ENCODE assay signal across 10 cellular contexts in genomic region chr20:11918280-11918952, GRCh38. TPM values are rescaled to one million over a fixed set of nuclear protein-coding genes. Genes with fewer than 3 reads are reported as not detected.
DNase-seq lines count a peak whose midpoint lies in the region; ATAC-seq and TF ChIP-seq lines count a peak whose summit lies in the region.
"Had no signal": no experiment of that assay in that cellular context is flagged by ENCODE, and none has a peak within 500 bp of the region (broad histone marks: within the 10 kb centered on the region; RNA-seq: fewer than 3 reads in every experiment).

No MANE protein-coding gene starts in this region.

- no peak overlapping the region for H3K18ac ChIP-seq in H9 (ENCODE audit: insufficient read length, low read depth, low read length)

- no peak overlapping the region for H2BK120ac ChIP-seq in H9 (ENCODE audit: low read depth, low read length, poor library complexity, severe bottlenecking)

- 0 out of 2 replicates have a peak overlapping the region, but pooled peaks have one; percentile 5 for H3K27ac Mint-ChIP-seq in WTC11
- H3K27ac Mint-ChIP-seq in chondrocyte (ENCODE audit: unreplicated experiment): no peak overlapping the region
- H3K27ac Mint-ChIP-seq in H9: 0 out of 7 replicates have a peak overlapping the region, but pooled peaks of 1 of the 3 experiments have one; percentile 32
- H3K27ac Mint-ChIP-seq: T-helper 17 cell had no signal

- H2BK15ac ChIP-seq in H9 (ENCODE audit: low read depth, low read length): no peak overlapping the region

- no peak overlapping the region for H2AK5ac ChIP-seq in H9 (ENCODE audit: insufficient read length, low read length)

- no peak overlapping the region for H2BK20ac ChIP-seq in H9 (ENCODE audit: low read depth, low read length, poor library complexity, severe bottlenecking)

- H3K4me2 ChIP-seq in H9 (ENCODE audit: insufficient read depth, insufficient read length, low read length): no peak overlapping the region

- no peak overlapping the region for H4K5ac ChIP-seq in H9 (ENCODE audit: insufficient read length, low read depth, low read length)

- no peak overlapping the region for H2AFZ ChIP-seq in H9 (ENCODE audit: low read length)

- H2BK5ac ChIP-seq in H9 (ENCODE audit: insufficient read length, low read length): no peak overlapping the region

- H3K27me3 ChIP-seq in heart left ventricle (no peaks in the 10 kb centered on the region), H9 (ENCODE audit: insufficient read depth, low read length) (no peaks in the 10 kb centered on the region)

- H3K4me3 Mint-ChIP-seq in WTC11 (no peak overlapping the region), chondrocyte (ENCODE audit: unreplicated experiment) (no peak overlapping the region), H9 (no peak overlapping the region)
- H3K4me3 Mint-ChIP-seq: T-helper 17 cell had no signal

- peak overlapping the region; percentile 1 to 66 (median 54) for H3K4me3 ChIP-seq in heart left ventricle
- H3K4me3 ChIP-seq in retinal pigment epithelial cell (ENCODE audit: low read length): peak overlapping the region; percentile 33

- H3K9me3 Mint-ChIP-seq in WTC11: no peaks in the 10 kb centered on the region
- no peaks in the 10 kb centered on the region for H3K9me3 Mint-ChIP-seq in chondrocyte (ENCODE audit: low read depth)
- H3K9me3 Mint-ChIP-seq in H9: no peaks in the 10 kb centered on the region

- H3K4me1 Mint-ChIP-seq in WTC11: peaks cover 56% of the 10 kb centered on the region
- H3K4me1 Mint-ChIP-seq in chondrocyte (ENCODE audit: low read depth): peaks cover 13% of the 10 kb centered on the region
- H3K4me1 Mint-ChIP-seq in H9: peaks cover 30 to 45% of the 10 kb centered on the region in 2 experiments
- H3K4me1 Mint-ChIP-seq: T-helper 17 cell had no signal

- TF ChIP-seq CTCF in WTC11 (IDR thresholded peaks at IDR 0.05) (no peak), heart left ventricle (IDR thresholded peaks at IDR 0.05) (no peak), retinal pigment epithelial cell (conservative IDR thresholded peaks at IDR 0.05; ENCODE audit: low read depth, low read length) (no peak), chondrocyte (IDR thresholded peaks at IDR 0.05) (no peak), H9 (conservative IDR thresholded peaks at IDR 0.05) (no peak)

- H3T11ph ChIP-seq in H9 (ENCODE audit: low read length): no peak overlapping the region

- no peak overlapping the region for H2BK12ac ChIP-seq in H9 (ENCODE audit: insufficient read length, low read depth, low read length)

- H3K27me3 Mint-ChIP-seq in WTC11 (ENCODE audit: low read depth): no peaks in the 10 kb centered on the region
- no peaks in the 10 kb centered on the region for H3K27me3 Mint-ChIP-seq in chondrocyte (ENCODE audit: low read depth)
- no peaks in the 10 kb centered on the region for H3K27me3 Mint-ChIP-seq in H9 (ENCODE audit: low read depth)
- H3K27me3 Mint-ChIP-seq: T-helper 17 cell had no signal

- no peaks in the 10 kb centered on the region for H3K79me1 ChIP-seq in H9 (ENCODE audit: insufficient read depth, low read depth, low read length, poor library complexity, severe bottlenecking)

- peak; percentile 2 for ATAC-seq in GM18907 (IDR thresholded peaks at IDR 0.05; ENCODE audit: unreplicated experiment)
- ATAC-seq in WTC11: no peak
- peak in 3 of 4 donors; percentile 30 to 43 (median 38) for ATAC-seq in heart left ventricle
- ATAC-seq: T-helper 17 cell had no signal

- H3K9ac ChIP-seq in H9 (ENCODE audit: extremely low read depth, insufficient read length, low read length): no peak overlapping the region

- peaks cover 0 to 23% (median 9%) of the 10 kb centered on the region in 9 donors for H3K36me3 ChIP-seq in heart left ventricle

- H3K36me3 Mint-ChIP-seq in WTC11: peaks cover 10% of the 10 kb centered on the region
- peaks cover 7% of the 10 kb centered on the region for H3K36me3 Mint-ChIP-seq in chondrocyte (ENCODE audit: low read depth)
- peaks cover 7 to 20% (median 11%) of the 10 kb centered on the region in 3 experiments; a peak in 5 of 7 replicates for H3K36me3 Mint-ChIP-seq in H9 (ENCODE audit: insufficient read depth in 1 of 3, low read depth in 3 of 3)

- no peak overlapping the region for H3K23ac ChIP-seq in H9 (ENCODE audit: insufficient read length, low read depth, low read length)

- H4K91ac ChIP-seq in H9 (ENCODE audit: insufficient read length, low read depth, low read length): no peak overlapping the region

- no peak overlapping the region for H3K56ac ChIP-seq in H9 (ENCODE audit: insufficient read length, low read depth, low read length)

- no peaks in the 10 kb centered on the region for H3K23me2 ChIP-seq in H9 (ENCODE audit: insufficient read length, low read depth, low read length, poor library complexity, severe bottlenecking)

- H4K8ac ChIP-seq in H9 (replicated peaks; ENCODE audit: insufficient read length, low read depth, low read length): no peak overlapping the region

- POLR2A ChIA-PET in WTC11 (lab: Charles Lee): no interaction called here

- H3K9me3 ChIP-seq in heart left ventricle: no peaks in the 10 kb centered on the region
- H3K9me3 ChIP-seq in H9 (ENCODE audit: control insufficient read depth, low read depth, low read length): no peaks in the 10 kb centered on the region

- H3K27ac ChIP-seq in heart left ventricle (peak overlapping the region; percentile 54 to 84 (median 72)), H9 (ENCODE audit: insufficient read length, low read depth, low read length) (no peak overlapping the region)

- no peak for TF ChIP-seq POLR2A in heart left ventricle (IDR thresholded peaks at IDR 0.05)

- H3K14ac ChIP-seq in H9 (ENCODE audit: insufficient read depth, low read length): no peak overlapping the region

- intact Hi-C loops in heart left ventricle (cut with DNase I): loop anchor here in 3 of 10 donors (2.0 to 10.0 kb wide), 3 partner anchors 28 to 286 kb away; no protein-coding TSS in a partner anchor

- 8 to 14% (median 11%) methylated on average over 6 of the region's 6 CpGs for WGBS in heart left ventricle, 4 donors
- WGBS in H9 (ENCODE audit: extremely low coverage, insufficient read length, low lambda C conversion rate): no CpG with 5 or more reads among the region's 6 CpGs

- H4K20me1 ChIP-seq in H9 (ENCODE audit: control insufficient read depth, insufficient read depth, insufficient read length): no peaks in the 10 kb centered on the region

- no peak overlapping the region for H3K4ac ChIP-seq in H9 (ENCODE audit: low read depth, low read length)

- H3K4me1 ChIP-seq in heart left ventricle (peaks cover 0 to 82% (median 34%) of the 10 kb centered on the region in 12 donors), H9 (ENCODE audit: insufficient read depth, low read length) (no peaks in the 10 kb centered on the region)

- CTCF ChIA-PET in WTC11 (lab: Charles Lee): interaction anchor here (1.6 kb wide), 1 partner anchor 439 kb away, joined by 4 read pairs; no protein-coding TSS in a partner anchor

- DNase-seq in WTC11 (ENCODE audit: low spot score) (no peak), heart left ventricle (no peak), retinal pigment epithelial cell (ENCODE audit: low read depth) (no peak), chondrocyte (ENCODE audit: low spot score) (no peak), H9 (no peak), NCI-H1930 (lab: John Stamatoyannopoulos, UW) (no peak), NCI-H510A treated with DMSO at 0.1 percent for 48 hours (lab: John Stamatoyannopoulos, UW) (no peak)
- DNase-seq: activated gamma-delta T cell, T-helper 17 cell had no signal

- H3K79me2 ChIP-seq in H9 (ENCODE audit: insufficient read depth, low read length): no peaks in the 10 kb centered on the region

TF ChIP-seq in WTC11, 78 proteins besides CTCF, POLR2A, EP300 and RAD21 (continues in another document):
- TF ChIP-seq SMAD3 (CRISPR knock-in tag; IDR thresholded peaks at IDR 0.05; ENCODE audit: borderline replicate concordance): no peak
- TF ChIP-seq FOXJ3 (CRISPR knock-in tag; IDR thresholded peaks at IDR 0.05; ENCODE audit: borderline replicate concordance): no peak
- TF ChIP-seq IRF2 (CRISPR knock-in tag; IDR thresholded peaks at IDR 0.05; ENCODE audit: borderline replicate concordance, low read depth): no peak
- no peak for TF ChIP-seq ZBTB21 (CRISPR knock-in tag; IDR thresholded peaks at IDR 0.05; ENCODE audit: borderline replicate concordance)
- no peak for TF ChIP-seq ZNF512 (CRISPR knock-in tag; IDR thresholded peaks at IDR 0.05; ENCODE audit: borderline replicate concordance)
- TF ChIP-seq, protein P1, sequence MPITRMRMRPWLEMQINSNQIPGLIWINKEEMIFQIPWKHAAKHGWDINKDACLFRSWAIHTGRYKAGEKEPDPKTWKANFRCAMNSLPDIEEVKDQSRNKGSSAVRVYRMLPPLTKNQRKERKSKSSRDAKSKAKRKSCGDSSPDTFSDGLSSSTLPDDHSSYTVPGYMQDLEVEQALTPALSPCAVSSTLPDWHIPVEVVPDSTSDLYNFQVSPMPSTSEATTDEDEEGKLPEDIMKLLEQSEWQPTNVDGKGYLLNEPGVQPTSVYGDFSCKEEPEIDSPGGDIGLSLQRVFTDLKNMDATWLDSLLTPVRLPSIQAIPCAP (CRISPR knock-in tag; IDR thresholded peaks at IDR 0.05): no peak
- TF ChIP-seq ZNF396 (CRISPR knock-in tag; IDR thresholded peaks at IDR 0.05; ENCODE audit: borderline replicate concordance): no peak

RNA-seq across cellular contexts. Expression of gene BTBD3, which starts 0.7 kb away (rescaled TPM):
- total RNA-seq in WTC11 (2021) (37.3 to 40.5 TPM (median 38.5 TPM) in 3 replicates), heart left ventricle (10 to 100 TPM; 18.0 to 33.9 (median 24.3) TPM), chondrocyte (19.9 to 26.8 TPM (median 21.6 TPM) in 3 replicates), H9 (2021) (61.6 and 62.1 TPM in 2 replicates)
- 10 to 100 TPM in 1 of 2 donors, 1 to 10 TPM in 1; 4.8 to 14.3 TPM for polyA plus RNA-seq in heart left ventricle
